Comparison of ENCODE assay signal across 17 cellular contexts in genomic region chr14:101352567-101352966, GRCh38.
DNase-seq lines count a peak whose midpoint lies in the region; ATAC-seq and TF ChIP-seq lines count a peak whose summit lies in the region.
"Had no signal": no experiment of that assay in that cellular context is flagged by ENCODE, and none has a peak within 500 bp of the region (broad histone marks: within the 10 kb centered on the region; RNA-seq: fewer than 3 reads in every experiment).

No MANE protein-coding gene starts in this region.

- no peak for TF ChIP-seq POLR2A in stomach (IDR thresholded peaks at IDR 0.05)

- WGBS in stomach, 5 donors: 89 to 94% (median 93%) methylated on average over 8 of the region's 8 CpGs

- H3K9me3 ChIP-seq in right atrium auricular region (peaks cover 0 to 16% of the 10 kb centered on the region in 2 donors), stomach (peaks cover 0 to 41% (median 22%) of the 10 kb centered on the region in 4 donors)

- no peak for TF ChIP-seq CTCF in right atrium auricular region (IDR thresholded peaks at IDR 0.05)
- no peak for TF ChIP-seq CTCF in stomach (IDR thresholded peaks at IDR 0.05)

- intact Hi-C loops in Right ventricle myocardium superior (cut with DNase I): no loop called here
- intact Hi-C loops in posterior cingulate gyrus (cut with DNase I): no loop called here
- intact Hi-C loops in stomach (cut with DNase I; ENCODE audit: low total_unique reads): no loop called here

- ATAC-seq in Right ventricle myocardium superior (ENCODE audit: poor library complexity): no peak
- no peak for ATAC-seq in HG02970 (IDR thresholded peaks at IDR 0.05; ENCODE audit: low FRiP score, unreplicated experiment)
- no peak for ATAC-seq in HG03045 (IDR thresholded peaks at IDR 0.05; ENCODE audit: unreplicated experiment)
- ATAC-seq: CD8-positive, alpha-beta T cell had no signal

- H3K27me3 ChIP-seq in right atrium auricular region (no peaks in the 10 kb centered on the region), stomach (no peaks in the 10 kb centered on the region)

- H3K4me3 ChIP-seq in right atrium auricular region: no peak overlapping the region
- H3K4me3 ChIP-seq in stomach: no peak overlapping the region

- no peak for TF ChIP-seq EP300 in stomach (IDR thresholded peaks at IDR 0.05)

- H3K27ac ChIP-seq in right atrium auricular region: no peak overlapping the region
- no peak overlapping the region for H3K27ac ChIP-seq in stomach

- H3K4me1 ChIP-seq in right atrium auricular region (no peaks in the 10 kb centered on the region), stomach (no peaks in the 10 kb centered on the region)

- H3K36me3 ChIP-seq in right atrium auricular region (no peaks in the 10 kb centered on the region), stomach (no peaks in the 10 kb centered on the region)

- DNase-seq in right atrium auricular region (ENCODE audit: low spot score) (peak; percentile 47), Right ventricle myocardium superior (no peak), posterior cingulate gyrus (peak in 6 of 10 donors; percentile 30 to 89 (median 64)), stomach (peak; percentile 9), NCI-H2227 (lab: John Stamatoyannopoulos, UW; ENCODE audit: unreplicated experiment) (no peak)
- DNase-seq in activated CD4-positive, alpha-beta T cell treated with anti-CD3 and anti-CD28 coated beads for 1 hour: no peak
- DNase-seq: C1 segment of cervical spinal cord, NCI-H1105 treated with DMSO at 0.1 percent for 48 hours, NCI-H1694, NCI-H2081, NCI-H2171, NCI-H446, NCI-H526, OCI-M1 had no signal

Comparison
In these comparisons a context has a peak if more than half of its experiments do, and no peak if none do; other contexts are left out.
1. DNase-seq: peak in right atrium auricular region (single experiment), posterior cingulate gyrus (6 of 10) and stomach (single experiment); none in Right ventricle myocardium superior (single experiment), activated CD4-positive, alpha-beta T cell treated with anti-CD3 and anti-CD28 coated beads for 1 hour (single experiment) and NCI-H2227 (single experiment).